Comparison of ENCODE assay signal across 1 cellular context in genomic region chr3:13500133-13500885, GRCh38.
TF ChIP-seq lines count a peak whose summit lies in the region.

No MANE protein-coding gene starts in this region.

TF ChIP-seq in K562, 482 proteins besides CTCF, POLR2A, EP300 and RAD21 (continued from another document):
- TF ChIP-seq NCOA2 (IDR thresholded peaks at IDR 0.05; ENCODE audit: partially characterized antibody in 2 of 2): no peak
- TF ChIP-seq PTBP1 (IDR thresholded peaks at IDR 0.05; ENCODE audit: low read depth, low read length): no peak
- TF ChIP-seq KDM5B (IDR thresholded peaks at IDR 0.05; ENCODE audit: insufficient replicate concordance, low read depth, low read length): no peak
- TF ChIP-seq ZNF75A (CRISPR knock-in tag; IDR thresholded peaks at IDR 0.05): no peak
- TF ChIP-seq THRB (CRISPR knock-in tag; conservative IDR thresholded peaks at IDR 0.05): peak; percentile 54; the same call in 1 of the 2 replicates
- TF ChIP-seq ATF2 (CRISPR knock-in tag; IDR thresholded peaks at IDR 0.05): no peak
- no peak for TF ChIP-seq ZNF274 (IDR thresholded peaks at IDR 0.05; ENCODE audit: borderline replicate concordance, low read depth, low read length)
- TF ChIP-seq ZNF445 (CRISPR knock-in tag; IDR thresholded peaks at IDR 0.05; ENCODE audit: low read depth): no peak
- no peak for TF ChIP-seq MEF2A (IDR thresholded peaks at IDR 0.05; ENCODE audit: control insufficient read depth, low read depth, low read length)
- TF ChIP-seq ZBTB40 (IDR thresholded peaks at IDR 0.05): no peak
- no peak for TF ChIP-seq ZBTB40 (CRISPR knock-in tag; IDR thresholded peaks at IDR 0.05)
TF ChIP-seq in K562: peak in this region for 10.
